In genomic region chr22:35645646-35646045, GRCh38 we compare ENCODE assay signal across 24 cellular contexts. TPM values are rescaled to one million over a fixed set of nuclear protein-coding genes. Genes with fewer than 3 reads are reported as not detected.
"Had no signal": no experiment of that assay in that cellular context is flagged by ENCODE, and none has a peak within 500 bp of the region (broad histone marks: within the 10 kb centered on the region; RNA-seq: fewer than 3 reads in every experiment).

No MANE protein-coding gene starts in this region.

- H3K27ac ChIP-seq: epithelial cell of prostate, foreskin keratinocyte had no signal

- H3K27me3 Mint-ChIP-seq: activated CD4-positive, alpha-beta T cell treated with anti-CD3 and anti-CD28 coated beads, Interleukin-2, amount 10 ng/mL, durations not matched to agents 24 days and 14 days; activated naive CD8-positive, alpha-beta T cell treated with anti-CD3 and anti-CD28 coated beads for 36 hours had no signal

- H3K9me3 ChIP-seq: prostate gland, right atrium auricular region had no signal

- H3K4me1 ChIP-seq: prostate gland had no signal

- H3K27ac Mint-ChIP-seq: activated CD8-positive, alpha-beta T cell treated with anti-CD3 and anti-CD28 coated beads, Interleukin-2, amount 10 ng/mL, durations not matched to agents 7 days and 5 days; activated T-helper 1 cell treated with anti-CD3 and anti-CD28 coated beads, Interleukin-12 subunit alpha, Interleukin-12 subunit beta, Interleukin-2, Interleukin-4 antibody, amounts not matched to agents 30 ng/mL and 10 ng/mL and 1 ng/mL, durations not matched to agents 14 hours and 24 hours and 36 hours; endodermal cell had no signal

- H3K36me3 ChIP-seq: prostate gland, right atrium auricular region had no signal

- H3K4me3 ChIP-seq: dorsolateral prefrontal cortex, prostate gland, right atrium auricular region had no signal

- DNase-seq: activated CD4-positive, alpha-beta T cell treated with anti-CD3 and anti-CD28 coated beads, Interleukin-2, amount 10 ng/mL, durations not matched to agents 24 days and 14 days; activated CD4-positive, CD25-positive, alpha-beta regulatory T cell; activated CD8-positive, alpha-beta T cell treated with anti-CD3 and anti-CD28 coated beads, Interleukin-2, amount 10 ng/mL, durations not matched to agents 7 days and 5 days; activated gamma-delta T cell treated with Interleukin-2 at 50 U/mL for 16 hours; activated naive CD8-positive, alpha-beta T cell treated with anti-CD3 and anti-CD28 coated beads for 36 hours; amygdala; caudate nucleus; dorsolateral prefrontal cortex; endodermal cell; foreskin keratinocyte; glutamatergic neuron; hippocampal formation; left colon; mammary epithelial cell; stimulated activated naive CD8-positive, alpha-beta T cell treated with anti-CD3 and anti-CD28 coated beads, Interleukin-15, Interleukin-2, amounts not matched to agents 100 U/mL and 50 U/mL, for 24 hours; T-helper 1 cell; T1000; trophoblast cell had no signal

- H3K9me3 Mint-ChIP-seq: activated CD4-positive, alpha-beta T cell treated with anti-CD3 and anti-CD28 coated beads, Interleukin-2, amount 10 ng/mL, durations not matched to agents 24 days and 14 days; activated naive CD8-positive, alpha-beta T cell treated with anti-CD3 and anti-CD28 coated beads for 36 hours; activated T-helper 1 cell treated with anti-CD3 and anti-CD28 coated beads, Interleukin-12 subunit alpha, Interleukin-12 subunit beta, Interleukin-2, Interleukin-4 antibody, amounts not matched to agents 30 ng/mL and 10 ng/mL and 1 ng/mL, durations not matched to agents 14 hours and 24 hours and 36 hours; endodermal cell; neural crest cell had no signal

- H3K27me3 ChIP-seq: dorsolateral prefrontal cortex, foreskin keratinocyte, right atrium auricular region had no signal

- H3K4me3 Mint-ChIP-seq: activated CD4-positive, alpha-beta T cell treated with anti-CD3 and anti-CD28 coated beads, Interleukin-2, amount 10 ng/mL, durations not matched to agents 24 days and 14 days; activated CD8-positive, alpha-beta T cell treated with anti-CD3 and anti-CD28 coated beads, Interleukin-2, amount 10 ng/mL, durations not matched to agents 7 days and 5 days; activated naive CD8-positive, alpha-beta T cell treated with anti-CD3 and anti-CD28 coated beads for 36 hours; activated T-helper 1 cell treated with anti-CD3 and anti-CD28 coated beads, Interleukin-12 subunit alpha, Interleukin-12 subunit beta, Interleukin-2, Interleukin-4 antibody, amounts not matched to agents 30 ng/mL and 10 ng/mL and 1 ng/mL, durations not matched to agents 14 hours and 24 hours and 36 hours; endodermal cell; neural crest cell had no signal

- ATAC-seq: activated CD8-positive, alpha-beta T cell treated with anti-CD3 and anti-CD28 coated beads, Interleukin-2, amount 10 ng/mL, durations not matched to agents 7 days and 5 days; foreskin keratinocyte; left colon; stimulated activated naive CD8-positive, alpha-beta T cell treated with anti-CD3 and anti-CD28 coated beads, Interleukin-15, Interleukin-2, amounts not matched to agents 100 U/mL and 50 U/mL, for 24 hours had no signal

RNA-seq across cellular contexts. Expression of gene APOL6, which starts 2.6 kb away (rescaled TPM):
- total RNA-seq: endodermal cell, neural crest cell had no signal

RNA-seq across cellular contexts. Expression of gene MB, which starts 28.5 kb away (rescaled TPM):
- total RNA-seq: activated CD8-positive, alpha-beta T cell treated with anti-CD3 and anti-CD28 coated beads, Interleukin-2, amount 10 ng/mL, durations not matched to agents 7 days and 5 days; activated naive CD8-positive, alpha-beta T cell treated with anti-CD3 and anti-CD28 coated beads for 36 hours; fibroblast of lung; foreskin keratinocyte; mammary epithelial cell; neural crest cell had no signal
- polyA plus RNA-seq: fibroblast of lung, foreskin keratinocyte, mammary epithelial cell had no signal
